In the genomic region with DNA sequence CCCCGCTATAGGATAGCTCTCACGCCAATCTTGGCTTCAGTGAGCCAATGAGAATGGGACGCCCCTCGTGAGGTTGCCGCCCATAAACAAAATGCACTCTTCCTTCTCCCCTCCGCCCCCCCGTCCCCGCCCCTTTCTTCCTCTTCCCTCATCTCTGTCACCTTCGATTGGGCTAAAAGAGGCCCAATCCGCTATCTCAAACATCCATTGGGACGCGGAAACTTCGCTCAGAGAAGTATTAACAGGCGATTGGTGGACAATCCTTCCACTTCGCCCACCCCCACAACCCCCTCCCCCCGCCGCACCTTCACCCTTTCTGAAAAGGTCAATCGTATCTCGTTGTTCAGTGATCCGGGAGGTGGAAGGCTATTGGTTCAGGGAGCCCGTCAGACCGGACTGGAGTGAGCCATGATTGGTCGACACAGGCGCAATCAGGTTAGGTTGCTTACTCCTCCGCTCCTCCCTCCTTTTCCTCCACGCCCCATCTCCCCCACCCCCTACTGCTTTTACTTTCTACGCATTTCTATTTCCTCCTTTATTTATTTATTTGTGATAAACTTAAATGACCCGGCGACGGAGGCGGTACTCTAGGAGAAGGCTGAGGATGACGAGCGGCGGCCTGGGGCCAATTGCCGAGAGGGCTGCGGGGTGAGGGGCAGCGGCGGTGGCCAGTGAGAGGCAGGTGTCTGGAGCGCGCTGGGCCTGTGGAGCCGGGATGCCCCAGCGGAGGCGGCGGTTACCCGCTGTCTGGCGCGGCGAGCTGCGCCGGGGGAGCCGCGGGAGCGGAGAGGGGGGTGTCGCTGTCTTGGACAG, we compare ENCODE assay signal across 1 cellular context.
TF ChIP-seq lines count a peak whose summit lies in the region.

No MANE protein-coding gene starts in this region.

TF ChIP-seq in HepG2, 621 proteins besides CTCF, POLR2A, EP300 and RAD21 (continued from another document):
- TF ChIP-seq, protein P1, sequence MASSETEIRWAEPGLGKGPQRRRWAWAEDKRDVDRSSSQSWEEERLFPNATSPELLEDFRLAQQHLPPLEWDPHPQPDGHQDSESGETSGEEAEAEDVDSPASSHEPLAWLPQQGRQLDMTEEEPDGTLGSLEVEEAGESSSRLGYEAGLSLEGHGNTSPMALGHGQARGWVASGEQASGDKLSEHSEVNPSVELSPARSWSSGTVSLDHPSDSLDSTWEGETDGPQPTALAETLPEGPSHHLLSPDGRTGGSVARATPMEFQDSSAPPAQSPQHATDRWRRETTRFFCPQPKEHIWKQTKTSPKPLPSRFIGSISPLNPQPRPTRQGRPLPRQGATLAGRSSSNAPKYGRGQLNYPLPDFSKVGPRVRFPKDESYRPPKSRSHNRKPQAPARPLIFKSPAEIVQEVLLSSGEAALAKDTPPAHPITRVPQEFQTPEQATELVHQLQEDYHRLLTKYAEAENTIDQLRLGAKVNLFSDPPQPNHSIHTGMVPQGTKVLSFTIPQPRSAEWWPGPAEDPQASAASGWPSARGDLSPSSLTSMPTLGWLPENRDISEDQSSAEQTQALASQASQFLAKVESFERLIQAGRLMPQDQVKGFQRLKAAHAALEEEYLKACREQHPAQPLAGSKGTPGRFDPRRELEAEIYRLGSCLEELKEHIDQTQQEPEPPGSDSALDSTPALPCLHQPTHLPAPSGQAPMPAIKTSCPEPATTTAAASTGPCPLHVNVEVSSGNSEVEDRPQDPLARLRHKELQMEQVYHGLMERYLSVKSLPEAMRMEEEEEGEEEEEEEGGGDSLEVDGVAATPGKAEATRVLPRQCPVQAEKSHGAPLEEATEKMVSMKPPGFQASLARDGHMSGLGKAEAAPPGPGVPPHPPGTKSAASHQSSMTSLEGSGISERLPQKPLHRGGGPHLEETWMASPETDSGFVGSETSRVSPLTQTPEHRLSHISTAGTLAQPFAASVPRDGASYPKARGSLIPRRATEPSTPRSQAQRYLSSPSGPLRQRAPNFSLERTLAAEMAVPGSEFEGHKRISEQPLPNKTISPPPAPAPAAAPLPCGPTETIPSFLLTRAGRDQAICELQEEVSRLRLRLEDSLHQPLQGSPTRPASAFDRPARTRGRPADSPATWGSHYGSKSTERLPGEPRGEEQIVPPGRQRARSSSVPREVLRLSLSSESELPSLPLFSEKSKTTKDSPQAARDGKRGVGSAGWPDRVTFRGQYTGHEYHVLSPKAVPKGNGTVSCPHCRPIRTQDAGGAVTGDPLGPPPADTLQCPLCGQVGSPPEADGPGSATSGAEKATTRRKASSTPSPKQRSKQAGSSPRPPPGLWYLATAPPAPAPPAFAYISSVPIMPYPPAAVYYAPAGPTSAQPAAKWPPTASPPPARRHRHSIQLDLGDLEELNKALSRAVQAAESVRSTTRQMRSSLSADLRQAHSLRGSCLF (CRISPR knock-in tag; IDR thresholded peaks at IDR 0.05; ENCODE audit: borderline replicate concordance) = no peak
- TF ChIP-seq, protein P2, sequence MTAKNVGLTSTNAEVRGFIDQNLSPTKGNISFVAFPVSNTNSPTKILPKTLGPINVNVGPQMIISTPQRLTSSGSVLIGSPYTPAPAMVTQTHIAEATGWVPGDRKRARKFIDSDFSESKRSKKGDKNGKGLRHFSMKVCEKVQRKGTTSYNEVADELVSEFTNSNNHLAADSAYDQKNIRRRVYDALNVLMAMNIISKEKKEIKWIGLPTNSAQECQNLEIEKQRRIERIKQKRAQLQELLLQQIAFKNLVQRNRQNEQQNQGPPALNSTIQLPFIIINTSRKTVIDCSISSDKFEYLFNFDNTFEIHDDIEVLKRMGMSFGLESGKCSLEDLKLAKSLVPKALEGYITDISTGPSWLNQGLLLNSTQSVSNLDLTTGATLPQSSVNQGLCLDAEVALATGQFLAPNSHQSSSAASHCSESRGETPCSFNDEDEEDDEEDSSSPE (CRISPR knock-in tag; IDR thresholded peaks at IDR 0.05) = peak; percentile 72
- TF ChIP-seq CHD2 (IDR thresholded peaks at IDR 0.05; ENCODE audit: low read depth, low read length) (no peak; the same call in 1 of the 2 replicates), NFRKB (IDR thresholded peaks at IDR 0.05) (no peak), NFYC (CRISPR knock-in tag; IDR thresholded peaks at IDR 0.05) (peak; percentile 88), TP53 (CRISPR knock-in tag; conservative IDR thresholded peaks at IDR 0.05) (no peak), FOXA3 (CRISPR knock-in tag; IDR thresholded peaks at IDR 0.05) (no peak), TEAD3 (CRISPR knock-in tag; optimal IDR thresholded peaks at IDR 0.05; ENCODE audit: borderline replicate concordance) (no peak), MAX (IDR thresholded peaks at IDR 0.05) (peak; percentile 46; the same call in 1 of the 2 replicates), HNRNPH1 (optimal IDR thresholded peaks at IDR 0.05; ENCODE audit: low read depth, low read length) (no peak), YY1 (IDR thresholded peaks at IDR 0.05; ENCODE audit: insufficient read depth, insufficient replicate concordance, low read depth, low read length) (peak; percentile 51), ZNF224 (CRISPR knock-in tag; IDR thresholded peaks at IDR 0.05) (no peak; the same call in 1 of the 2 replicates), ZNF746 (CRISPR knock-in tag; IDR thresholded peaks at IDR 0.05) (no peak), ATM (IDR thresholded peaks at IDR 0.05; ENCODE audit: borderline replicate concordance) (no peak), SALL1 (CRISPR knock-in tag; IDR thresholded peaks at IDR 0.05) (peak; percentile 66), ESRRA (CRISPR knock-in tag; IDR thresholded peaks at IDR 0.05; ENCODE audit: low read depth) (no peak), CREM (IDR thresholded peaks at IDR 0.05) (peak; percentile 54), CREM (CRISPR knock-in tag; IDR thresholded peaks at IDR 0.05) (no peak), FLYWCH1 (CRISPR knock-in tag; IDR thresholded peaks at IDR 0.05) (no peak), TCF7 (IDR thresholded peaks at IDR 0.05; ENCODE audit: low read depth) (no peak), MTA1 (CRISPR knock-in tag; IDR thresholded peaks at IDR 0.05; ENCODE audit: borderline replicate concordance) (no peak), ZNF83 (CRISPR knock-in tag; IDR thresholded peaks at IDR 0.05; ENCODE audit: borderline replicate concordance) (0 out of 2 replicates have a peak, but pooled peaks have one; percentile 36), BRD4 (CRISPR knock-in tag; IDR thresholded peaks at IDR 0.05) (no peak)
- TF ChIP-seq, protein P3, sequence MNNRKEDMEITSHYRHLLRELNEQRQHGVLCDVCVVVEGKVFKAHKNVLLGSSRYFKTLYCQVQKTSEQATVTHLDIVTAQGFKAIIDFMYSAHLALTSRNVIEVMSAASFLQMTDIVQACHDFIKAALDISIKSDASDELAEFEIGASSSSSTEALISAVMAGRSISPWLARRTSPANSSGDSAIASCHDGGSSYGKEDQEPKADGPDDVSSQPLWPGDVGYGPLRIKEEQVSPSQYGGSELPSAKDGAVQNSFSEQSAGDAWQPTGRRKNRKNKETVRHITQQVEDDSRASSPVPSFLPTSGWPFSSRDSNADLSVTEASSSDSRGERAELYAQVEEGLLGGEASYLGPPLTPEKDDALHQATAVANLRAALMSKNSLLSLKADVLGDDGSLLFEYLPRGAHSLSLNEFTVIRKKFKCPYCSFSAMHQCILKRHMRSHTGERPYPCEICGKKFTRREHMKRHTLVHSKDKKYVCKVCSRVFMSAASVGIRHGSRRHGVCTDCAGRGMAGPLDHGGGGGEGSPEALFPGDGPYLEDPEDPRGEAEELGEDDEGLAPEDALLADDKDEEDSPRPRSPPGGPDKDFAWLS (CRISPR knock-in tag; IDR thresholded peaks at IDR 0.05; ENCODE audit: borderline replicate concordance) = no peak
- TF ChIP-seq, protein P4, sequence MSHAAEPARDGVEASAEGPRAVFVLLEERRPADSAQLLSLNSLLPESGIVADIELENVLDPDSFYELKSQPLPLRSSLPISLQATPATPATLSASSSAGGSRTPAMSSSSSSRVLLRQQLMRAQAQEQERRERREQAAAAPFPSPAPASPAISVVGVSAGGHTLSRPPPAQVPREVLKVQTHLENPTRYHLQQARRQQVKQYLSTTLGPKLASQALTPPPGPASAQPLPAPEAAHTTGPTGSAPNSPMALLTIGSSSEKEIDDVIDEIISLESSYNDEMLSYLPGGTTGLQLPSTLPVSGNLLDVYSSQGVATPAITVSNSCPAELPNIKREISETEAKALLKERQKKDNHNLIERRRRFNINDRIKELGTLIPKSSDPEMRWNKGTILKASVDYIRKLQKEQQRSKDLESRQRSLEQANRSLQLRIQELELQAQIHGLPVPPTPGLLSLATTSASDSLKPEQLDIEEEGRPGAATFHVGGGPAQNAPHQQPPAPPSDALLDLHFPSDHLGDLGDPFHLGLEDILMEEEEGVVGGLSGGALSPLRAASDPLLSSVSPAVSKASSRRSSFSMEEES (CRISPR knock-in tag; IDR thresholded peaks at IDR 0.05) = 0 out of 2 replicates have a peak, but pooled peaks have one; percentile 18
- TF ChIP-seq, protein P5, sequence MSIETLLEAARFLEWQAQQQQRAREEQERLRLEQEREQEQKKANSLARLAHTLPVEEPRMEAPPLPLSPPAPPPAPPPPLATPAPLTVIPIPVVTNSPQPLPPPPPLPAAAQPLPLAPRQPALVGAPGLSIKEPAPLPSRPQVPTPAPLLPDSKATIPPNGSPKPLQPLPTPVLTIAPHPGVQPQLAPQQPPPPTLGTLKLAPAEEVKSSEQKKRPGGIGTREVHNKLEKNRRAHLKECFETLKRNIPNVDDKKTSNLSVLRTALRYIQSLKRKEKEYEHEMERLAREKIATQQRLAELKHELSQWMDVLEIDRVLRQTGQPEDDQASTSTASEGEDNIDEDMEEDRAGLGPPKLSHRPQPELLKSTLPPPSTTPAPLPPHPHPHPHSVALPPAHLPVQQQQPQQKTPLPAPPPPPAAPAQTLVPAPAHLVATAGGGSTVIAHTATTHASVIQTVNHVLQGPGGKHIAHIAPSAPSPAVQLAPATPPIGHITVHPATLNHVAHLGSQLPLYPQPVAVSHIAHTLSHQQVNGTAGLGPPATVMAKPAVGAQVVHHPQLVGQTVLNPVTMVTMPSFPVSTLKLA (IDR thresholded peaks at IDR 0.05) = peak; percentile 32; the same call in 1 of the 2 replicates
- TF ChIP-seq, protein P6, sequence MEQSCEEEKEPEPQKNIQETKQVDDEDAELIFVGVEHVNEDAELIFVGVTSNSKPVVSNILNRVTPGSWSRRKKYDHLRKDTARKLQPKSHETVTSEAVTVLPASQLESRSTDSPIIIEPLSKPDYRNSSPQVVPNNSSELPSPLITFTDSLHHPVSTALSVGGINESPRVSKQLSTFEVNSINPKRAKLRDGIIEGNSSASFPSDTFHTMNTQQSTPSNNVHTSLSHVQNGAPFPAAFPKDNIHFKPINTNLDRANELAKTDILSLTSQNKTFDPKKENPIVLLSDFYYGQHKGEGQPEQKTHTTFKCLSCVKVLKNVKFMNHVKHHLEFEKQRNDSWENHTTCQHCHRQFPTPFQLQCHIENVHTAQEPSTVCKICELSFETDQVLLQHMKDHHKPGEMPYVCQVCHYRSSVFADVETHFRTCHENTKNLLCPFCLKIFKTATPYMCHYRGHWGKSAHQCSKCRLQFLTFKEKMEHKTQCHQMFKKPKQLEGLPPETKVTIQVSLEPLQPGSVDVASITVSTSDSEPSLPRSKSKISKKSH (CRISPR knock-in tag; IDR thresholded peaks at IDR 0.05; ENCODE audit: borderline replicate concordance) = peak; percentile 77; the same call in 1 of the 2 replicates
- TF ChIP-seq, protein P7, sequence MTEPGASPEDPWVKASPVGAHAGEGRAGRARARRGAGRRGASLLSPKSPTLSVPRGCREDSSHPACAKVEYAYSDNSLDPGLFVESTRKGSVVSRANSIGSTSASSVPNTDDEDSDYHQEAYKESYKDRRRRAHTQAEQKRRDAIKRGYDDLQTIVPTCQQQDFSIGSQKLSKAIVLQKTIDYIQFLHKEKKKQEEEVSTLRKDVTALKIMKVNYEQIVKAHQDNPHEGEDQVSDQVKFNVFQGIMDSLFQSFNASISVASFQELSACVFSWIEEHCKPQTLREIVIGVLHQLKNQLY (CRISPR knock-in tag; IDR thresholded peaks at IDR 0.05) = no peak
TF ChIP-seq in HepG2: peak in this region for 127.
